ENCODE assay signal across 9 cellular contexts in genomic region chr20:2151805-2152727, GRCh38. TPM values are rescaled to one million over a fixed set of nuclear protein-coding genes. Genes with fewer than 3 reads are reported as not detected.
DNase-seq lines count a peak whose midpoint lies in the region; ATAC-seq, FAIRE-seq and TF ChIP-seq lines count a peak whose summit lies in the region.
"Had no signal": no experiment of that assay in that cellular context is flagged by ENCODE, and none has a peak within 500 bp of the region (broad histone marks: within the 10 kb centered on the region; RNA-seq: fewer than 3 reads in every experiment).

No MANE protein-coding gene starts in this region.

- H3K4me1 ChIP-seq in RWPE2 (ENCODE audit: insufficient read depth, poor library complexity, severe bottlenecking) = peaks cover 16% of the 10 kb centered on the region
- peaks cover 0 to 20% (median 13%) of the 10 kb centered on the region in 12 donors for H3K4me1 ChIP-seq in heart left ventricle
- peaks cover 0 to 11% of the 10 kb centered on the region in 2 donors for H3K4me1 ChIP-seq in small intestine (ENCODE audit: control insufficient read depth in 2 of 2, insufficient read depth in 1 of 2, low read depth in 1 of 2, low read length in 1 of 2)

- peak overlapping the region; percentile 42 for H3K27ac ChIP-seq in RWPE2 (ENCODE audit: poor library complexity, severe bottlenecking)
- H3K27ac ChIP-seq in heart left ventricle = peak overlapping the region in 10 of 12 donors; percentile 3 to 61 (median 33)
- no peak overlapping the region for H3K27ac ChIP-seq in small intestine (ENCODE audit: low read depth in 1 of 2, low read length in 1 of 2)

- H3K27me3 ChIP-seq in RWPE2 (ENCODE audit: insufficient read depth, poor library complexity, severe bottlenecking) = no peaks in the 10 kb centered on the region
- no peaks in the 10 kb centered on the region for H3K27me3 ChIP-seq in heart left ventricle
- no peaks in the 10 kb centered on the region for H3K27me3 ChIP-seq in small intestine (ENCODE audit: control insufficient read depth in 2 of 2, insufficient read depth in 2 of 2, low read length in 2 of 2)

- peak; percentile 36 for DNase-seq in GM04504 (ENCODE audit: low read depth)
- no peak for DNase-seq in RWPE2 (ENCODE audit: low spot score)
- peak in 1 of 5 donors; percentile 45 for DNase-seq in heart left ventricle
- peak; percentile 63 for DNase-seq in small intestine
- DNase-seq in NCI-H146 treated with DMSO at 0.1 percent for 48 hours (lab: John Stamatoyannopoulos, UW; ENCODE audit: unreplicated experiment) = no peak
- no peak for DNase-seq in foreskin melanocyte
- DNase-seq in activated naive CD4-positive, alpha-beta T cell treated with anti-CD3 and anti-CD28 coated beads, Interleukin-2, amount 10 ng/mL, durations not matched to agents 7 days and 5 days = no peak
- DNase-seq in globus pallidus (ENCODE audit: low spot score) = no peak
- DNase-seq: activated CD4-positive, alpha-beta T cell treated with anti-CD3 and anti-CD28 coated beads, Interleukin-2, amount 50 U/mL, for 4 hours had no signal

- no peak for FAIRE-seq in small intestine (lab: Jason Lieb, UNC)

- H3K9me3 Mint-ChIP-seq in activated naive CD4-positive, alpha-beta T cell treated with anti-CD3 and anti-CD28 coated beads, Interleukin-2, amount 10 ng/mL, durations not matched to agents 7 days and 5 days = no peaks in the 10 kb centered on the region

- no peak overlapping the region for H3K4me3 Mint-ChIP-seq in activated naive CD4-positive, alpha-beta T cell treated with anti-CD3 and anti-CD28 coated beads, Interleukin-2, amount 10 ng/mL, durations not matched to agents 7 days and 5 days

- intact Hi-C loops in heart left ventricle (cut with DNase I) = no loop called here

- H3K27ac Mint-ChIP-seq in activated naive CD4-positive, alpha-beta T cell treated with anti-CD3 and anti-CD28 coated beads, Interleukin-2, amount 10 ng/mL, durations not matched to agents 7 days and 5 days = no peak overlapping the region

- H3K4me1 Mint-ChIP-seq in activated naive CD4-positive, alpha-beta T cell treated with anti-CD3 and anti-CD28 coated beads, Interleukin-2, amount 10 ng/mL, durations not matched to agents 7 days and 5 days = no peaks in the 10 kb centered on the region

- no peaks in the 10 kb centered on the region for H3K9me3 ChIP-seq in RWPE2 (ENCODE audit: severe bottlenecking)
- H3K9me3 ChIP-seq in heart left ventricle = no peaks in the 10 kb centered on the region
- no peaks in the 10 kb centered on the region for H3K9me3 ChIP-seq in small intestine (ENCODE audit: control insufficient read depth, low read depth)

- H3K36me3 ChIP-seq in RWPE2 (ENCODE audit: low read depth) (no peaks in the 10 kb centered on the region), heart left ventricle (peaks cover 0 to 21% (median 8%) of the 10 kb centered on the region in 9 donors), small intestine (ENCODE audit: control insufficient read depth in 2 of 2, insufficient read depth in 2 of 2, low read length in 2 of 2) (no peaks in the 10 kb centered on the region)

- no peak for TF ChIP-seq CTCF in RWPE2 (IDR thresholded peaks at IDR 0.05; ENCODE audit: poor library complexity, severe bottlenecking)
- no peak for TF ChIP-seq CTCF in heart left ventricle (IDR thresholded peaks at IDR 0.05)

- H3K4me3 ChIP-seq in RWPE2 (ENCODE audit: severe bottlenecking) (no peak overlapping the region), heart left ventricle (no peak overlapping the region), small intestine (ENCODE audit: low read depth in 1 of 2, low read length in 2 of 2) (no peak overlapping the region)

- 65 to 69% (median 66%) methylated on average over 7 of the region's 7 CpGs for WGBS in heart left ventricle, 4 donors
- WGBS in small intestine, 3 donors = 60 to 70% (median 61%) methylated on average over 7 of the region's 7 CpGs

- H3K27me3 Mint-ChIP-seq in activated naive CD4-positive, alpha-beta T cell treated with anti-CD3 and anti-CD28 coated beads, Interleukin-2, amount 10 ng/mL, durations not matched to agents 7 days and 5 days = no peaks in the 10 kb centered on the region

- CTCF ChIA-PET in activated naive CD4-positive, alpha-beta T cell treated with anti-CD3 and anti-CD28 coated beads, Interleukin-2, amount 10 ng/mL, durations not matched to agents 7 days and 5 days (lab: Charles Lee) = interaction anchor here (1.3 kb wide), 1 partner anchor 20 kb away, joined by 5 read pairs; no protein-coding TSS in a partner anchor

- ATAC-seq in RWPE2 (ENCODE audit: low read depth) (peak; percentile 98), heart left ventricle (peak; percentile 65 to 78 (median 74))

- no peaks in the 10 kb centered on the region for H3K36me3 Mint-ChIP-seq in activated naive CD4-positive, alpha-beta T cell treated with anti-CD3 and anti-CD28 coated beads, Interleukin-2, amount 10 ng/mL, durations not matched to agents 7 days and 5 days

- no peak for TF ChIP-seq POLR2A in heart left ventricle (IDR thresholded peaks at IDR 0.05)

RNA-seq across cellular contexts. Expression of gene STK35, which starts 50.4 kb away (rescaled TPM):
- 10 to 100 TPM; 10.8 to 23.0 (median 15.0) TPM for total RNA-seq in heart left ventricle
- polyA plus RNA-seq in heart left ventricle (10 to 100 TPM in 1 of 2 donors, 1 to 10 TPM in 1; 6.0 to 14.3 TPM), small intestine (10 to 100 TPM in 1 of 3 donors, 1 to 10 TPM in 2; 3.8 to 10.6 (median 5.1) TPM)

Comparison
In these comparisons a context has a peak if more than half of its experiments do, and no peak if none do; other contexts are left out.
1. DNase-seq: peak in GM04504 (single experiment) and small intestine (single experiment); none in RWPE2 (single experiment), NCI-H146 treated with DMSO at 0.1 percent for 48 hours (single experiment), foreskin melanocyte (single experiment), activated naive CD4-positive, alpha-beta T cell treated with anti-CD3 and anti-CD28 coated beads, Interleukin-2, amount 10 ng/mL, durations not matched to agents 7 days and 5 days (single experiment) and globus pallidus (single experiment).
2. H3K27ac ChIP-seq: peak in RWPE2 (single experiment) and heart left ventricle (10 of 12); none in small intestine (0 of 2).